ENCODE assay signal across 9 cellular contexts in genomic region chr4:74632634-74633033, GRCh38.
DNase-seq lines count a peak whose midpoint lies in the region; ATAC-seq and TF ChIP-seq lines count a peak whose summit lies in the region.
"Had no signal": no experiment of that assay in that cellular context is flagged by ENCODE, and none has a peak within 500 bp of the region (broad histone marks: within the 10 kb centered on the region; RNA-seq: fewer than 3 reads in every experiment).

No MANE protein-coding gene starts in this region.

- TF ChIP-seq CTCF in PC-9 (conservative IDR thresholded peaks at IDR 0.05) (no peak), mammary epithelial cell (conservative IDR thresholded peaks at IDR 0.05 in 1 of 2, IDR thresholded peaks at IDR 0.05 in 1 of 2; ENCODE audit: extremely low read depth in 1 of 2, insufficient read depth in 1 of 2, low read depth in 1 of 2, low read length in 2 of 2) (no peak), gastroesophageal sphincter (IDR thresholded peaks at IDR 0.05) (no peak)

- no TSS peak for BruUV-seq in PC-9 (replicated peaks; lab: Mats Ljungman, UMichigan)
- BruUV-seq in mammary epithelial cell (replicated peaks; lab: Mats Ljungman, UMichigan): no TSS peak

- no peak for ATAC-seq in GM21786 (IDR thresholded peaks at IDR 0.05; ENCODE audit: unreplicated experiment)
- ATAC-seq in gastroesophageal sphincter: no peak
- no peak for ATAC-seq in HG02973 (IDR thresholded peaks at IDR 0.05; ENCODE audit: unreplicated experiment)
- ATAC-seq in GM18505 (IDR thresholded peaks at IDR 0.05; ENCODE audit: unreplicated experiment): no peak

- H3K27me3 ChIP-seq in PC-9 (ENCODE audit: insufficient read depth, low read depth): no peaks in the 10 kb centered on the region
- H3K27me3 ChIP-seq in mammary epithelial cell (ENCODE audit: insufficient read depth, low read length): no peaks in the 10 kb centered on the region
- H3K27me3 ChIP-seq in gastroesophageal sphincter: no peaks in the 10 kb centered on the region

- no peak overlapping the region for H3K4me2 ChIP-seq in PC-9
- H3K4me2 ChIP-seq in mammary epithelial cell (ENCODE audit: insufficient read depth, low read depth, low read length): peak overlapping the region; percentile 53

- intact Hi-C loops in PC-9 (cut with micrococcal nuclease; ENCODE audit: unreplicated experiment) (no loop called here), mammary epithelial cell (cut with micrococcal nuclease) (loop anchor here (2.0 kb wide), 1 partner anchor 26 kb away; no protein-coding TSS in a partner anchor)

- H3K27ac ChIP-seq in PC-9 (no peak overlapping the region), mammary epithelial cell (ENCODE audit: insufficient read depth, low read depth, low read length) (peak overlapping the region; percentile 71), gastroesophageal sphincter (no peak overlapping the region)

- POLR2A ChIA-PET in PC-9 (lab: Charles Lee; ENCODE audit: unreplicated experiment): no interaction called here

- H3K36me3 ChIP-seq in PC-9 (ENCODE audit: low read depth) (no peaks in the 10 kb centered on the region), mammary epithelial cell (ENCODE audit: insufficient read depth, low read length) (no peaks in the 10 kb centered on the region), gastroesophageal sphincter (no peaks in the 10 kb centered on the region)

- peak; percentile 82 for DNase-seq in ELR (ENCODE audit: low read depth)
- DNase-seq in PC-9: peak; percentile 22 to 37
- DNase-seq in mammary epithelial cell: peak; percentile 99
- DNase-seq in stimulated activated CD4-positive, alpha-beta T cell treated with anti-CD3 and anti-CD28 coated beads, Interleukin-12 subunit alpha, Interleukin-12 subunit beta, amount 100 ng/mL, for 4 hours: peak; percentile 1
- DNase-seq: nephron progenitor cell had no signal

- H3F3A ChIP-seq in PC-9 (ENCODE audit: insufficient read depth, low read depth): no peaks in the 10 kb centered on the region; the same call in 1 of the 2 replicates

- H3K9me3 ChIP-seq in PC-9 (ENCODE audit: insufficient read depth, low read depth) (peaks cover 7% of the 10 kb centered on the region; the same call in 1 of the 2 replicates), mammary epithelial cell (replicated peaks; ENCODE audit: insufficient read depth, low read length) (no peaks in the 10 kb centered on the region), gastroesophageal sphincter (no peaks in the 10 kb centered on the region)

- H3K4me1 ChIP-seq in PC-9 (replicated peaks; ENCODE audit: insufficient read depth): peaks cover 14% of the 10 kb centered on the region
- peaks cover 55% of the 10 kb centered on the region for H3K4me1 ChIP-seq in mammary epithelial cell (ENCODE audit: insufficient read depth, low read length)
- H3K4me1 ChIP-seq in gastroesophageal sphincter: no peaks in the 10 kb centered on the region

- no peak overlapping the region for H3K9ac ChIP-seq in mammary epithelial cell (ENCODE audit: insufficient read depth, low read length)

- 0% methylated on average over 3 of the region's 3 CpGs for WGBS in mammary epithelial cell (ENCODE audit: low coverage, missing lambda C conversion rate)
- 24 to 31% methylated on average over 3 of the region's 3 CpGs for WGBS in gastroesophageal sphincter (ENCODE audit: low coverage in 1 of 2), 2 donors

- dilution Hi-C loops in mammary epithelial cell (cut with HindIII; ENCODE audit: low sequenced_read_pairs): no loop called here

- in situ Hi-C loops in mammary epithelial cell (cut with MboI; ENCODE audit: low sequenced_read_pairs in 2 of 2): no loop called here

- TF ChIP-seq EP300 in gastroesophageal sphincter (IDR thresholded peaks at IDR 0.05): no peak

- no peak overlapping the region; the same call in 1 of the 2 replicates for H2AFZ ChIP-seq in PC-9
- no peak overlapping the region for H2AFZ ChIP-seq in mammary epithelial cell (ENCODE audit: low read depth, low read length)

- no peaks in the 10 kb centered on the region for H4K20me1 ChIP-seq in PC-9 (ENCODE audit: insufficient read depth)
- H4K20me1 ChIP-seq in mammary epithelial cell (ENCODE audit: insufficient read depth, low read length): no peaks in the 10 kb centered on the region

- CTCF ChIA-PET in PC-9 (lab: Charles Lee) (no interaction called here), mammary epithelial cell (lab: Charles Lee; ENCODE audit: low non-redundant PET) (no interaction called here)

- TF ChIP-seq POLR2A in gastroesophageal sphincter (IDR thresholded peaks at IDR 0.05) (no peak), GM18505 (IDR thresholded peaks at IDR 0.05; ENCODE audit: borderline replicate concordance, extremely low read depth, insufficient read depth, insufficient read length) (no peak)

- H3K9me2 ChIP-seq in PC-9 (ENCODE audit: insufficient read depth): no peaks in the 10 kb centered on the region

- H3K4me3 ChIP-seq in PC-9: no peak overlapping the region
- H3K4me3 ChIP-seq in mammary epithelial cell (replicated peaks in 1 of 3; ENCODE audit: insufficient read depth in 1 of 3, low read depth in 2 of 3, low read length in 3 of 3): no peak overlapping the region
- no peak overlapping the region for H3K4me3 ChIP-seq in gastroesophageal sphincter

- no peaks in the 10 kb centered on the region for H3K79me2 ChIP-seq in PC-9 (ENCODE audit: low read depth)
- H3K79me2 ChIP-seq in mammary epithelial cell (ENCODE audit: insufficient read depth, low read length): no peaks in the 10 kb centered on the region

Comparison
In these comparisons a context has a peak if more than half of its experiments do, and no peak if none do; other contexts are left out.
1. DNase-seq: peak in every context shown above with its lines; median percentile 99 in mammary epithelial cell; 82 in ELR; 30 in PC-9; 1 in stimulated activated CD4-positive, alpha-beta T cell treated with anti-CD3 and anti-CD28 coated beads, Interleukin-12 subunit alpha, Interleukin-12 subunit beta, amount 100 ng/mL, for 4 hours.